ENCODE assay signal across 1 cellular context in the genomic region with DNA sequence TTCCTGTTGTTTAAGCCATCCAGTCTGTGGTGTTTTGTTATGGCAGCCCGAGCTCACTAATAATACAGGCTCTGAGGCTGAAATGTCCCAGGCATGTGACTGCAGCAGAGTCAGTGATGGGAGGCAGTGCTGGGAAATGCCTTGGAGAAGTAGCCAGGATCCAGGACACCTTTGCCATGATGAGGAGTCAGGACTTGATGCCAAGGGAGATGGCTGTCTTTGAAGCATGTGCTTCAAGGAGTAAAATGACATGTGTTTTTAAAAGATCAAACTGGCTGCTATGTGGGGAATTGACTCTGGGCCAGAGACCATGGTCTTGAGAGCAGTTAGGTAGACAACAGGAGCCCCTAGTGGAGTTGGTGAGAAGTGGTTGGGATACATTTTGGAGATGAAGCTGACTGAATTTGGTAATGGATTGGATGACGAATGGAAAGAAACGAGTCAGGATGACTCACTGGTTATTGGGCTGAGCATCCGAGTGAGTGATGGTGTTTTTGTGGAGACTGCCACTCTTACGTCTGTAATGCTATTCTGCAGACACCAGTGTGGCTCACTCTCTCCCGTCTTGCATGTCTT.
TF ChIP-seq lines count a peak whose summit lies in the region.

No MANE protein-coding gene starts in this region.

TF ChIP-seq in HEK293, 187 proteins besides CTCF, POLR2A, EP300 and RAD21 (continued from another document):
- TF ChIP-seq ZSCAN23 (tag by site-specific recombination; IDR thresholded peaks at IDR 0.05), result no peak
- no peak for TF ChIP-seq ZNF530 (tag by site-specific recombination; IDR thresholded peaks at IDR 0.05; ENCODE audit: low read depth)
- TF ChIP-seq INSM2 (tag by site-specific recombination; IDR thresholded peaks at IDR 0.05), result 0 out of 2 replicates have a peak, but pooled peaks have one; percentile 43
- no peak for TF ChIP-seq ZNF791 (tag by site-specific recombination; IDR thresholded peaks at IDR 0.05)
- peak; percentile 75; the same call in 1 of the 2 replicates for TF ChIP-seq PRDM1 (tag by site-specific recombination; IDR thresholded peaks at IDR 0.05)
- 0 out of 2 replicates have a peak, but pooled peaks have one; percentile 32 for TF ChIP-seq TSHZ1 (tag by site-specific recombination; IDR thresholded peaks at IDR 0.05; ENCODE audit: borderline replicate concordance)
- no peak for TF ChIP-seq OSR2 (tag by site-specific recombination; IDR thresholded peaks at IDR 0.05)
- TF ChIP-seq ZNF501 (tag by site-specific recombination; IDR thresholded peaks at IDR 0.05), result no peak
- no peak for TF ChIP-seq ZNF132 (tag by site-specific recombination; IDR thresholded peaks at IDR 0.05; ENCODE audit: borderline replicate concordance)
- no peak for TF ChIP-seq GLI2 (tag by site-specific recombination; IDR thresholded peaks at IDR 0.05; ENCODE audit: borderline replicate concordance, low read depth)
- TF ChIP-seq ZNF433 (tag by site-specific recombination; IDR thresholded peaks at IDR 0.05; ENCODE audit: low read depth), result no peak
- TF ChIP-seq ZNF121 (tag by site-specific recombination; IDR thresholded peaks at IDR 0.05), result no peak
- TF ChIP-seq, protein P1, sequence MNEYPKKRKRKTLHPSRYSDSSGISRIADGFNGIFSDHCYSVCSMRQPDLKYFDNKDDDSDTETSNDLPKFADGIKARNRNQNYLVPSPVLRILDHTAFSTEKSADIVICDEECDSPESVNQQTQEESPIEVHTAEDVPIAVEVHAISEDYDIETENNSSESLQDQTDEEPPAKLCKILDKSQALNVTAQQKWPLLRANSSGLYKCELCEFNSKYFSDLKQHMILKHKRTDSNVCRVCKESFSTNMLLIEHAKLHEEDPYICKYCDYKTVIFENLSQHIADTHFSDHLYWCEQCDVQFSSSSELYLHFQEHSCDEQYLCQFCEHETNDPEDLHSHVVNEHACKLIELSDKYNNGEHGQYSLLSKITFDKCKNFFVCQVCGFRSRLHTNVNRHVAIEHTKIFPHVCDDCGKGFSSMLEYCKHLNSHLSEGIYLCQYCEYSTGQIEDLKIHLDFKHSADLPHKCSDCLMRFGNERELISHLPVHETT (tag by site-specific recombination; IDR thresholded peaks at IDR 0.05), result no peak
- no peak for TF ChIP-seq ZFP41 (tag by site-specific recombination; IDR thresholded peaks at IDR 0.05; ENCODE audit: borderline replicate concordance)
- TF ChIP-seq MZF1 (tag by site-specific recombination; IDR thresholded peaks at IDR 0.05; ENCODE audit: borderline replicate concordance), result no peak
- no peak for TF ChIP-seq ZNF324 (tag by site-specific recombination; IDR thresholded peaks at IDR 0.05)
- TF ChIP-seq, protein P2, sequence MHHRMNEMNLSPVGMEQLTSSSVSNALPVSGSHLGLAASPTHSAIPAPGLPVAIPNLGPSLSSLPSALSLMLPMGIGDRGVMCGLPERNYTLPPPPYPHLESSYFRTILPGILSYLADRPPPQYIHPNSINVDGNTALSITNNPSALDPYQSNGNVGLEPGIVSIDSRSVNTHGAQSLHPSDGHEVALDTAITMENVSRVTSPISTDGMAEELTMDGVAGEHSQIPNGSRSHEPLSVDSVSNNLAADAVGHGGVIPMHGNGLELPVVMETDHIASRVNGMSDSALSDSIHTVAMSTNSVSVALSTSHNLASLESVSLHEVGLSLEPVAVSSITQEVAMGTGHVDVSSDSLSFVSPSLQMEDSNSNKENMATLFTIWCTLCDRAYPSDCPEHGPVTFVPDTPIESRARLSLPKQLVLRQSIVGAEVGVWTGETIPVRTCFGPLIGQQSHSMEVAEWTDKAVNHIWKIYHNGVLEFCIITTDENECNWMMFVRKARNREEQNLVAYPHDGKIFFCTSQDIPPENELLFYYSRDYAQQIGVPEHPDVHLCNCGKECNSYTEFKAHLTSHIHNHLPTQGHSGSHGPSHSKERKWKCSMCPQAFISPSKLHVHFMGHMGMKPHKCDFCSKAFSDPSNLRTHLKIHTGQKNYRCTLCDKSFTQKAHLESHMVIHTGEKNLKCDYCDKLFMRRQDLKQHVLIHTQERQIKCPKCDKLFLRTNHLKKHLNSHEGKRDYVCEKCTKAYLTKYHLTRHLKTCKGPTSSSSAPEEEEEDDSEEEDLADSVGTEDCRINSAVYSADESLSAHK (tag by site-specific recombination; IDR thresholded peaks at IDR 0.05), result no peak
- no peak for TF ChIP-seq ZFP37 (tag by site-specific recombination; IDR thresholded peaks at IDR 0.05)
- TF ChIP-seq ZNF175 (tag by site-specific recombination; IDR thresholded peaks at IDR 0.05), result no peak
- TF ChIP-seq ZNF548 (tag by site-specific recombination; IDR thresholded peaks at IDR 0.05), result no peak
- TF ChIP-seq, protein P3, sequence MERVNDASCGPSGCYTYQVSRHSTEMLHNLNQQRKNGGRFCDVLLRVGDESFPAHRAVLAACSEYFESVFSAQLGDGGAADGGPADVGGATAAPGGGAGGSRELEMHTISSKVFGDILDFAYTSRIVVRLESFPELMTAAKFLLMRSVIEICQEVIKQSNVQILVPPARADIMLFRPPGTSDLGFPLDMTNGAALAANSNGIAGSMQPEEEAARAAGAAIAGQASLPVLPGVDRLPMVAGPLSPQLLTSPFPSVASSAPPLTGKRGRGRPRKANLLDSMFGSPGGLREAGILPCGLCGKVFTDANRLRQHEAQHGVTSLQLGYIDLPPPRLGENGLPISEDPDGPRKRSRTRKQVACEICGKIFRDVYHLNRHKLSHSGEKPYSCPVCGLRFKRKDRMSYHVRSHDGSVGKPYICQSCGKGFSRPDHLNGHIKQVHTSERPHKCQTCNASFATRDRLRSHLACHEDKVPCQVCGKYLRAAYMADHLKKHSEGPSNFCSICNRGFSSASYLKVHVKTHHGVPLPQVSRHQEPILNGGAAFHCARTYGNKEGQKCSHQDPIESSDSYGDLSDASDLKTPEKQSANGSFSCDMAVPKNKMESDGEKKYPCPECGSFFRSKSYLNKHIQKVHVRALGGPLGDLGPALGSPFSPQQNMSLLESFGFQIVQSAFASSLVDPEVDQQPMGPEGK (tag by site-specific recombination; IDR thresholded peaks at IDR 0.05), result no peak
- no peak for TF ChIP-seq ZNF600 (tag by site-specific recombination; IDR thresholded peaks at IDR 0.05)
- TF ChIP-seq ZEB2 (tag by site-specific recombination; IDR thresholded peaks at IDR 0.05), result peak; percentile 58; the same call in 1 of the 2 replicates
- TF ChIP-seq ZNF701 (tag by site-specific recombination; IDR thresholded peaks at IDR 0.05), result no peak
- no peak for TF ChIP-seq KLF17 (tag by site-specific recombination; IDR thresholded peaks at IDR 0.05)
- TF ChIP-seq ZSCAN30 (tag by site-specific recombination; IDR thresholded peaks at IDR 0.05), result no peak
- no peak for TF ChIP-seq ZNF555 (tag by site-specific recombination; conservative IDR thresholded peaks at IDR 0.05)
- TF ChIP-seq, protein P4, sequence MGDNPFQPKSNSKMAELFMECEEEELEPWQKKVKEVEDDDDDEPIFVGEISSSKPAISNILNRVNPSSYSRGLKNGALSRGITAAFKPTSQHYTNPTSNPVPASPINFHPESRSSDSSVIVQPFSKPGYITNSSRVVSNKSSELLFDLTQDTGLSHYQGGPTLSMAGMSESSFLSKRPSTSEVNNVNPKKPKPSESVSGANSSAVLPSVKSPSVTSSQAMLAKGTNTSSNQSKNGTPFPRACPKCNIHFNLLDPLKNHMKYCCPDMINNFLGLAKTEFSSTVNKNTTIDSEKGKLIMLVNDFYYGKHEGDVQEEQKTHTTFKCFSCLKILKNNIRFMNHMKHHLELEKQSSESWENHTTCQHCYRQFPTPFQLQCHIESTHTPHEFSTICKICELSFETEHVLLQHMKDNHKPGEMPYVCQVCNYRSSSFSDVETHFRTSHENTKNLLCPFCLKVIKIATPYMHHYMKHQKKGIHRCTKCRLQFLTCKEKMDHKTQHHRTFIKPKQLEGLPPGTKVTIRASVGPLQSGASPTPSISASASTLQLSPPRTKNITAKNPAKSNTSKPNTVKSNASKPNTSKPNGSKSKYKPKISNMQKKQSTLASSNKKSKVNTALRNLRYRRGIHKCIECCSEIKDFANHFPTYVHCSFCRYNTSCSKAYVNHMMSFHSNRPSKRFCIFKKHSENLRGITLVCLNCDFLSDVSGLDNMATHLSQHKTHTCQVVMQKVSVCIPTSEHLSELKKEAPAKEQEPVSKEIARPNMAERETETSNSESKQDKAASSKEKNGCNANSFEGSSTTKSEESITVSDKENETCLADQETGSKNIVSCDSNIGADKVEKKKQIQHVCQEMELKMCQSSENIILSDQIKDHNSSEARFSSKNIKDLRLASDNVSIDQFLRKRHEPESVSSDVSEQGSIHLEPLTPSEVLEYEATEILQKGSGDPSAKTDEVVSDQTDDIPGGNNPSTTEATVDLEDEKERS (tag by site-specific recombination; IDR thresholded peaks at IDR 0.05), result no peak
- no peak for TF ChIP-seq ZNF837 (tag by site-specific recombination; IDR thresholded peaks at IDR 0.05)
